In the genomic region with DNA sequence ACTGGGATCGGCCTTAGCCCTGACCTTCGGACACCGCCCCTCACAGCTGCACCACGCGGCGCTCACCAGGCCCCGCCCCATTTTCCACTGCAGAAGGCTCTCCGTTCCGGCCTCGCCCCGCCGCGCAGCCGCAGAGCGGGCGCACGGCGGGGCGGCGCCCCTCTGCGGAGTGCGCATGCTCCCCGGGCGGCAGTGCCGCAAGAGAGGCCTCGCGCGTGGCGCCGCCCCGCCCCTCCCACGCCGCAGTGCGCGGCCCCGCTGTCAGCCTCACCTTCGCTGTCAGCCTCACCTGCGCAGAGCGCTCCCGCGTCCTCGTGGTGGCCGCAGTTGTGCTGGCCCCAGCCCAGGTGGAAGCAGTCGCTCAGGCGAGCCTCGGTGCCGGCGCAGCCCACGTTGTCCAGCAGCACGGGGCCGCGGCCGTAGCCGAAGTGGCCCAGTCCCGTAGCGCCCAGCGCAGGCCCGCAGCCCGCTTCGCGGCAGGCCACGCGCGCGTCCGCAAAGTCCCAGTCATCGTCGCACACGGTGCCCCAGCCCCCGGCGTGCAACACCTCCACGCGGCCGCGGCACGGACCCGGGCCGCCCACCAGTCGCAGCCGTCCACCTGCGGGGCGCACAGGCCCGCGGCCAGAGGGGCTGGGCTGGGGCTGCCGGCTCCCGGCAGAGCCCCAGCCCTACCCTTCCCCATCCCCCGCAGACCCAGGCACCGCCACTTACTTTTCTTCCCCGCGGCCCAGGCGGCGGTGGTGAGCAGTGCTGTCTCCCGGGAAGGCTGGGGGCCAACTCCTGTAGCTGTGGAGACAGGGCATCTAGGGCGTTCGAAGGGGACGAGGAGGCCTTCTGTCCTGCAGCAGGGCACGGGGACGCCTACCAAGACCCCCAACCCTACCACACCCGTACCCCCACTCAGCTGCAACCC, we compare ENCODE assay signal across 8 cellular contexts. TPM values are rescaled to one million over a fixed set of nuclear protein-coding genes. Genes with fewer than 3 reads are reported as not detected.
A peak's percentile ranks its signal among the peaks of the same experiment; 100 is the strongest.
DNase-seq lines count a peak whose midpoint lies in the region; ATAC-seq, FAIRE-seq and TF ChIP-seq lines count a peak whose summit lies in the region.

No MANE protein-coding gene starts in this region.

- no peaks in the 10 kb centered on the region for H3K9me3 ChIP-seq in HepG2 (ENCODE audit: low read length)

- peaks cover 55% of the 10 kb centered on the region for H3K4me1 ChIP-seq in HepG2 (ENCODE audit: insufficient read depth, low read length)

- 0% methylated on average over 39 of the region's 99 CpGs for WGBS in HepG2 (ENCODE audit: low lambda C conversion rate)

- FAIRE-seq in HepG2 (lab: Jason Lieb, UNC), result no peak

- DNase-seq in BJ (ENCODE audit: low read depth) (peak; percentile 57), GM19238 (ENCODE audit: insufficient read length, low spot score) (peak; percentile 99), NCI-H510A treated with DMSO at 0.1 percent for 48 hours (lab: John Stamatoyannopoulos, UW) (peak; percentile 68), cortex of kidney (lab: John Stamatoyannopoulos, UW) (peak; percentile 30), HepG2 (ENCODE audit: low spot score) (peak; percentile 89)
- peak; percentile 91 for DNase-seq in activated CD4-positive, alpha-beta T cell treated with anti-CD3 and anti-CD28 coated beads for 48 hours
- peak; percentile 87 to 91 for DNase-seq in stimulated activated CD4-positive, alpha-beta T cell treated with anti-CD3 and anti-CD28 coated beads, Interleukin-2, amount 100 ng/mL, for 48 hours

- 0 out of 4 replicates have a peak, but pooled peaks of 1 of the 2 experiments have one; percentile 14 for TF ChIP-seq EP300 in HepG2 (IDR thresholded peaks at IDR 0.05; ENCODE audit: low read depth in 2 of 2, low read length in 2 of 2)
- TF ChIP-seq EP300 in HepG2 (CRISPR knock-in tag; IDR thresholded peaks at IDR 0.05; ENCODE audit: borderline replicate concordance), result 0 out of 2 replicates have a peak, but pooled peaks have one; percentile 23

- CTCF ChIA-PET in BJ (lab: Yijun Ruan, JAX) (interaction anchor here (0.8 to 1.1 kb wide), 2 partner anchors 10 to 33 kb away, joined by 3 read pairs; no protein-coding TSS in a partner anchor), HepG2 (lab: Yijun Ruan, JAX; ENCODE audit: low intra/inter-chr PET ratio, low total read pairs) (no interaction called here)

- H3K27me3 ChIP-seq in BJ (ENCODE audit: control insufficient read depth, insufficient read depth, low read length), result no peaks in the 10 kb centered on the region
- H3K27me3 ChIP-seq in HepG2 (ENCODE audit: control insufficient read depth in 1 of 2, insufficient read depth in 2 of 2, low read length in 2 of 2), result no peaks in the 10 kb centered on the region

- peak overlapping the region; percentile 59 for H2AFZ ChIP-seq in HepG2 (ENCODE audit: low read length)

- in situ Hi-C loops in HepG2 (cut with HindIII; ENCODE audit: extremely low pct_ligation_motif_present, low pct_unique_long_range_greater_than_20kb), result no loop called here

- H3K27ac ChIP-seq in HepG2 (ENCODE audit: extremely low read length, insufficient read depth, low read length), result peak overlapping the region; percentile 84

- no TSS peak for BruUV-seq in HepG2 (replicated peaks; lab: Mats Ljungman, UMichigan)

- no peaks in the 10 kb centered on the region for H3K36me3 ChIP-seq in BJ (ENCODE audit: control insufficient read depth, insufficient read depth, low read length)
- no peaks in the 10 kb centered on the region for H3K36me3 ChIP-seq in HepG2 (replicated peaks in 1 of 2; ENCODE audit: control insufficient read depth in 1 of 2, insufficient read depth in 2 of 2, low read length in 2 of 2)

- intact Hi-C loops in HepG2 (cut with micrococcal nuclease; ENCODE audit: unreplicated experiment), result no loop called here

- POLR2A ChIA-PET in BJ (lab: Charles Lee), result no interaction called here
- POLR2A ChIA-PET in HepG2 (lab: Yijun Ruan, JAX), result interaction anchor here (0.8 to 2.8 kb wide), 8 partner anchors 10 to 34 kb away, joined by 3 to 25 read pairs (median 4); a partner anchor contains a TSS

- ATAC-seq in HG03432 (IDR thresholded peaks at IDR 0.05; ENCODE audit: unreplicated experiment) (peak; percentile 89), HepG2 (peak; percentile 81)

- H3K9ac ChIP-seq in HepG2 (ENCODE audit: insufficient read depth, low read depth, low read length), result peak overlapping the region; percentile 82

- peak overlapping the region; percentile 71 for H3K4me3 ChIP-seq in BJ (ENCODE audit: low read depth, low read length)
- H3K4me3 ChIP-seq in HepG2 (replicated peaks in 1 of 3; ENCODE audit: insufficient read depth in 1 of 3, low read depth in 2 of 3, low read length in 3 of 3), result peak overlapping the region; percentile 56 to 79 (median 68); a peak in 5 of 6 replicates

- H3K4me2 ChIP-seq in HepG2 (ENCODE audit: low read depth, low read length), result peak overlapping the region; percentile 97

- TF ChIP-seq RAD21 in HepG2 (CRISPR knock-in tag; IDR thresholded peaks at IDR 0.05), result peak; percentile 61

- no peaks in the 10 kb centered on the region for H3K79me2 ChIP-seq in HepG2 (ENCODE audit: insufficient read depth, low read length)

- peak; percentile 54 to 91 for TF ChIP-seq POLR2A in HepG2 (IDR thresholded peaks at IDR 0.05; ENCODE audit: insufficient read depth in 1 of 2, low read depth in 2 of 2, low read length in 2 of 2)

- TF ChIP-seq CTCF in BJ (IDR thresholded peaks at IDR 0.05; ENCODE audit: insufficient read depth, low read depth, low read length) (no peak), HepG2 (CRISPR knock-in tag; IDR thresholded peaks at IDR 0.05) (peak; percentile 32)

- H4K20me1 ChIP-seq in HepG2 (ENCODE audit: insufficient read depth, low read length), result no peaks in the 10 kb centered on the region

RNA-seq across cellular contexts. Expression of a gene that starts 16.1 kb away (rescaled TPM):
- 0.71 and 0.92 TPM in 2 replicates for polyA plus RNA-seq in BJ (2011; rRNA removed)
- 0.24 and 0.46 TPM in 2 replicates for polyA minus RNA-seq in BJ (2011; rRNA and poly(A)+ RNA removed)
- 32.3 and 63.8 TPM in 2 replicates for total RNA-seq in HepG2 (2016; rRNA removed; fragmentation: Illumina TruSeq; extraction: Trizol)
- total RNA-seq in HepG2 (2016; cell fraction: cytosol; rRNA removed; fragmentation: Illumina TruSeq; extraction: Trizol; ENCODE audit: low read depth), result 7.6 and 8.8 TPM in 2 replicates
- 34.6 and 61.6 TPM in 2 replicates for total RNA-seq in HepG2 (2016; cell fraction: insoluble cytoplasmic fraction; rRNA removed; fragmentation: Illumina TruSeq; extraction: Trizol)
- 25.9 and 27.1 TPM in 2 replicates for total RNA-seq in HepG2 (2016; cell fraction: membrane; rRNA removed; fragmentation: Illumina TruSeq; extraction: Trizol)
- 48.0 and 57.4 TPM in 2 replicates for total RNA-seq in HepG2 (2016; cell fraction: nucleus; rRNA removed; fragmentation: Illumina TruSeq; extraction: Trizol)
- polyA plus RNA-seq in HepG2 (2011; rRNA removed), result 33.3 and 48.2 TPM in 2 replicates
- polyA plus RNA-seq in HepG2 (2011; cell fraction: cytosol; rRNA removed), result 37.9 and 40.0 TPM in 2 replicates
- polyA plus RNA-seq in HepG2 (2011; cell fraction: nucleus; rRNA removed), result 48.0 and 53.5 TPM in 2 replicates
- polyA plus RNA-seq in HepG2 (2012), result 16.6 and 28.9 TPM in 2 replicates
- 6.9 and 7.7 TPM in 2 replicates for polyA plus RNA-seq in HepG2 (2016; cell fraction: cytosol; fragmentation: Illumina TruSeq; extraction: Trizol; ENCODE audit: low read depth)
- 34.3 and 36.7 TPM in 2 replicates for polyA plus RNA-seq in HepG2 (2016; cell fraction: insoluble cytoplasmic fraction; fragmentation: Illumina TruSeq; extraction: Trizol; ENCODE audit: low read depth)
- 21.4 and 22.0 TPM in 2 replicates for polyA plus RNA-seq in HepG2 (2016; cell fraction: membrane; fragmentation: Illumina TruSeq; extraction: Trizol; ENCODE audit: low read depth)
- 116 and 122 TPM in 2 replicates for polyA plus RNA-seq in HepG2 (2016; cell fraction: nucleus; fragmentation: Illumina TruSeq; extraction: Trizol; ENCODE audit: insufficient read depth, low read depth)
- polyA minus RNA-seq in HepG2 (2011; rRNA and poly(A)+ RNA removed; ENCODE audit: low replicate concordance), result 2.6 and 50.7 TPM in 2 replicates
- polyA minus RNA-seq in HepG2 (2011; cell fraction: cytosol; rRNA and poly(A)+ RNA removed), result 11.6 and 15.7 TPM in 2 replicates
- polyA minus RNA-seq in HepG2 (2011; cell fraction: nucleus; rRNA and poly(A)+ RNA removed), result 7.5 and 10.8 TPM in 2 replicates

RNA-seq across cellular contexts. Expression of a gene that starts 31.4 kb away (rescaled TPM):
- polyA plus RNA-seq in BJ (2011; rRNA removed), result 1.6 and 2.5 TPM in 2 replicates
- 6.8 and 7.1 TPM in 2 replicates for polyA minus RNA-seq in BJ (2011; rRNA and poly(A)+ RNA removed)
- total RNA-seq in HepG2 (2016; rRNA removed; fragmentation: Illumina TruSeq; extraction: Trizol), result not detected in 2 replicates
- 1.5 TPM in 1 of 2 replicates, not detected in the other for total RNA-seq in HepG2 (2016; cell fraction: cytosol; rRNA removed; fragmentation: Illumina TruSeq; extraction: Trizol; ENCODE audit: low read depth)
- total RNA-seq in HepG2 (2016; cell fraction: insoluble cytoplasmic fraction; rRNA removed; fragmentation: Illumina TruSeq; extraction: Trizol), result 1.2 TPM in 1 of 2 replicates, not detected in the other
- total RNA-seq in HepG2 (2016; cell fraction: membrane; rRNA removed; fragmentation: Illumina TruSeq; extraction: Trizol), result 2.2 TPM in 1 of 2 replicates, not detected in the other
- not detected in 2 replicates for total RNA-seq in HepG2 (2016; cell fraction: nucleus; rRNA removed; fragmentation: Illumina TruSeq; extraction: Trizol)
- not detected in 2 replicates for polyA plus RNA-seq in HepG2 (2011; rRNA removed)
- polyA plus RNA-seq in HepG2 (2011; cell fraction: cytosol; rRNA removed), result not detected in 2 replicates
- polyA plus RNA-seq in HepG2 (2011; cell fraction: nucleus; rRNA removed), result not detected in 2 replicates
- polyA plus RNA-seq in HepG2 (2012), result not detected in 2 replicates
- not detected in 2 replicates for polyA plus RNA-seq in HepG2 (2016; cell fraction: cytosol; fragmentation: Illumina TruSeq; extraction: Trizol; ENCODE audit: low read depth)
- not detected in 2 replicates for polyA plus RNA-seq in HepG2 (2016; cell fraction: insoluble cytoplasmic fraction; fragmentation: Illumina TruSeq; extraction: Trizol; ENCODE audit: low read depth)
- not detected in 2 replicates for polyA plus RNA-seq in HepG2 (2016; cell fraction: membrane; fragmentation: Illumina TruSeq; extraction: Trizol; ENCODE audit: low read depth)
- polyA plus RNA-seq in HepG2 (2016; cell fraction: nucleus; fragmentation: Illumina TruSeq; extraction: Trizol; ENCODE audit: insufficient read depth, low read depth), result not detected in 2 replicates
- polyA minus RNA-seq in HepG2 (2011; rRNA and poly(A)+ RNA removed; ENCODE audit: low replicate concordance), result 0.80 and 89.9 TPM in 2 replicates
- not detected in 2 replicates for polyA minus RNA-seq in HepG2 (2011; cell fraction: cytosol; rRNA and poly(A)+ RNA removed)
- polyA minus RNA-seq in HepG2 (2011; cell fraction: nucleus; rRNA and poly(A)+ RNA removed), result not detected in 2 replicates

RNA-seq across cellular contexts. Expression of a gene that starts 34.6 kb away (rescaled TPM):
- polyA plus RNA-seq in BJ (2011; rRNA removed), result 48.8 and 62.2 TPM in 2 replicates
- 61.2 and 72.1 TPM in 2 replicates for polyA minus RNA-seq in BJ (2011; rRNA and poly(A)+ RNA removed)
- 67.5 and 93.7 TPM in 2 replicates for total RNA-seq in HepG2 (2016; rRNA removed; fragmentation: Illumina TruSeq; extraction: Trizol)
- total RNA-seq in HepG2 (2016; cell fraction: cytosol; rRNA removed; fragmentation: Illumina TruSeq; extraction: Trizol; ENCODE audit: low read depth), result 7.9 and 9.3 TPM in 2 replicates
- total RNA-seq in HepG2 (2016; cell fraction: insoluble cytoplasmic fraction; rRNA removed; fragmentation: Illumina TruSeq; extraction: Trizol), result 72.6 and 87.9 TPM in 2 replicates
- 43.2 and 47.4 TPM in 2 replicates for total RNA-seq in HepG2 (2016; cell fraction: membrane; rRNA removed; fragmentation: Illumina TruSeq; extraction: Trizol)
- total RNA-seq in HepG2 (2016; cell fraction: nucleus; rRNA removed; fragmentation: Illumina TruSeq; extraction: Trizol), result 40.4 and 44.1 TPM in 2 replicates
- 36.7 and 36.9 TPM in 2 replicates for polyA plus RNA-seq in HepG2 (2011; rRNA removed)
- polyA plus RNA-seq in HepG2 (2011; cell fraction: cytosol; rRNA removed), result 18.0 and 24.8 TPM in 2 replicates
- polyA plus RNA-seq in HepG2 (2011; cell fraction: nucleus; rRNA removed), result 23.3 and 26.1 TPM in 2 replicates
- polyA plus RNA-seq in HepG2 (2012), result 82.2 and 83.9 TPM in 2 replicates
- polyA plus RNA-seq in HepG2 (2016; cell fraction: cytosol; fragmentation: Illumina TruSeq; extraction: Trizol; ENCODE audit: low read depth), result 5.9 and 6.1 TPM in 2 replicates
- 125 and 130 TPM in 2 replicates for polyA plus RNA-seq in HepG2 (2016; cell fraction: insoluble cytoplasmic fraction; fragmentation: Illumina TruSeq; extraction: Trizol; ENCODE audit: low read depth)
- 21.8 and 25.4 TPM in 2 replicates for polyA plus RNA-seq in HepG2 (2016; cell fraction: membrane; fragmentation: Illumina TruSeq; extraction: Trizol; ENCODE audit: low read depth)
- polyA plus RNA-seq in HepG2 (2016; cell fraction: nucleus; fragmentation: Illumina TruSeq; extraction: Trizol; ENCODE audit: insufficient read depth, low read depth), result 69.2 and 70.0 TPM in 2 replicates
- polyA minus RNA-seq in HepG2 (2011; rRNA and poly(A)+ RNA removed; ENCODE audit: low replicate concordance), result 56.5 and 77.8 TPM in 2 replicates
- 55.6 and 57.6 TPM in 2 replicates for polyA minus RNA-seq in HepG2 (2011; cell fraction: cytosol; rRNA and poly(A)+ RNA removed)
- 27.9 and 31.8 TPM in 2 replicates for polyA minus RNA-seq in HepG2 (2011; cell fraction: nucleus; rRNA and poly(A)+ RNA removed)

Comparison
In these comparisons a context has a peak if more than half of its experiments do, and no peak if none do; other contexts are left out.
1. Peak in every context shown above with its lines: DNase-seq, ATAC-seq, H3K4me3 ChIP-seq and H3K27ac ChIP-seq.
2. DNase-seq: peak in every context shown above with its lines; median percentile 99 in GM19238; 91 in activated CD4-positive, alpha-beta T cell treated with anti-CD3 and anti-CD28 coated beads for 48 hours; 89 in HepG2; 89 in stimulated activated CD4-positive, alpha-beta T cell treated with anti-CD3 and anti-CD28 coated beads, Interleukin-2, amount 100 ng/mL, for 48 hours; 68 in NCI-H510A treated with DMSO at 0.1 percent for 48 hours; 57 in BJ; 30 in cortex of kidney.